In the genomic region with DNA sequence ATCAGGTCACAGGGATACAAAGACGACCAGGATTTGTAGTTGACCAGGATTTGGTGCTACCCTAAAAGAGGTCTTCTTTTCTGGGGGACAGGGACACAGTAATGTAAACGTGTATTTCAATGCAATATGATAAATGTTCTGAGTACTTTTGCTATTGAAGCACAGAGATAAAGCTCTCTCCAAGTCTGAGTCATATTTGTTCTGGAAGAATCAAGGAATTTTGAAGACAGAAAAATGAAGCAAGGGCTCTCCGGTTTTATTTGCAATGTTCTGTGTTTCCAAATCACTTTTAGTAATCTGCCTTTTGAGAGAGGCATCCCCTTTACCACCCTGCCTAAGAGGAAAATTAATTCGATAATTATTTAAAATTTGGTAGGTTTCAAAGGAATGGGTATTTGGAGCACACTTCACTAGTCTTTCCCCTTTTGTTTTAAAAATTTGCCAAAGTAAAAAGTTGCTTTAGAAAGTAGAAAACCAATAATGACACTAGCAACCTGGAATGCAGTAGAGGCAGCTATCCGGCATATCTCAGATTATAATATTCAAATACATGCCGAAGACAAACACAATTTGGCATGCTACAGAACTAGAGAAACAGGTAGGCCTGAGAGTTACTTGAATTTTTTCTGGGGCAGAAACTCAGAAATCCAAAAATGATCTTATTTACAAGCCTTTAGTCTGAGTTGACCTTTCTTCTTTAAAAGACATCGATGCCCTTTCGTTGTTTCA, we compare ENCODE assay signal across 12 cellular contexts.
DNase-seq lines count a peak whose midpoint lies in the region; ATAC-seq and TF ChIP-seq lines count a peak whose summit lies in the region.
"Had no signal": no experiment of that assay in that cellular context is flagged by ENCODE, and none has a peak within 500 bp of the region (broad histone marks: within the 10 kb centered on the region; RNA-seq: fewer than 3 reads in every experiment).

No MANE protein-coding gene starts in this region.

- H3K9me3 Mint-ChIP-seq in HFFc6: no peaks in the 10 kb centered on the region
- H3K9me3 Mint-ChIP-seq: CD4-positive, alpha-beta memory T cell had no signal

- TF ChIP-seq CTCF in HFFc6 (IDR thresholded peaks at IDR 0.05) (no peak), fibroblast of the aortic adventitia (IDR thresholded peaks at IDR 0.05; ENCODE audit: insufficient read depth, low read length) (no peak), suprapubic skin (IDR thresholded peaks at IDR 0.05) (no peak)

- H3K4me3 ChIP-seq in fibroblast of the aortic adventitia (ENCODE audit: low read depth, low read length) (peak overlapping the region; percentile 23), suprapubic skin (no peak overlapping the region)
- H3K4me3 ChIP-seq: breast epithelium, tibial nerve had no signal

- no peak for TF ChIP-seq EP300 in suprapubic skin (IDR thresholded peaks at IDR 0.05)

- no peaks in the 10 kb centered on the region for H3K36me3 ChIP-seq in suprapubic skin
- H3K36me3 ChIP-seq: breast epithelium, tibial nerve had no signal

- H3K27me3 Mint-ChIP-seq in HFFc6 (ENCODE audit: insufficient read depth): peaks cover 5% of the 10 kb centered on the region

- H3K27me3 ChIP-seq in suprapubic skin: no peaks in the 10 kb centered on the region
- H3K27me3 ChIP-seq: breast epithelium, tibial nerve had no signal

- peak overlapping the region; percentile 61; the same call in 1 of the 2 replicates for H3K4me3 Mint-ChIP-seq in HFFc6
- H3K4me3 Mint-ChIP-seq: CD4-positive, alpha-beta memory T cell had no signal

- no peak for TF ChIP-seq POLR2A in suprapubic skin (IDR thresholded peaks at IDR 0.05)

- peaks cover 11% of the 10 kb centered on the region for H3K4me1 ChIP-seq in suprapubic skin
- H3K4me1 ChIP-seq: breast epithelium had no signal

- peaks cover 33% of the 10 kb centered on the region for H3K4me1 Mint-ChIP-seq in HFFc6 (ENCODE audit: low read depth)

- ATAC-seq in GM21423 (IDR thresholded peaks at IDR 0.05; ENCODE audit: unreplicated experiment): no peak
- no peak for ATAC-seq in GM21515 (IDR thresholded peaks at IDR 0.05; ENCODE audit: unreplicated experiment)

- H3K27ac Mint-ChIP-seq in HFFc6: peak overlapping the region; percentile 28; the same call in 1 of the 2 replicates
- H3K27ac Mint-ChIP-seq: CD4-positive, alpha-beta memory T cell had no signal

- no peaks in the 10 kb centered on the region for H3K9me3 ChIP-seq in suprapubic skin
- H3K9me3 ChIP-seq: breast epithelium, tibial nerve had no signal

- H3K36me3 Mint-ChIP-seq in HFFc6 (ENCODE audit: low read depth): no peaks in the 10 kb centered on the region
- H3K36me3 Mint-ChIP-seq: CD4-positive, alpha-beta memory T cell had no signal

- DNase-seq in HFFc6 (peak; percentile 31), amniotic epithelial cell (ENCODE audit: low read depth) (peak; percentile 79), fibroblast of the aortic adventitia (ENCODE audit: low read depth) (peak; percentile 76), suprapubic skin (ENCODE audit: low spot score in 2 of 2) (no peak), kidney glomerular epithelial cell (lab: John Stamatoyannopoulos, UW) (no peak), GDM1 (lab: John Stamatoyannopoulos, UW) (no peak)
- DNase-seq: GF-D8 had no signal

- peak overlapping the region; percentile 18 for H3K27ac ChIP-seq in suprapubic skin

- WGBS in suprapubic skin: 58% methylated on average over 8 of the region's 8 CpGs

Comparison
In these comparisons a context has a peak if more than half of its experiments do, and no peak if none do; other contexts are left out.
1. DNase-seq: peak in HFFc6 (single experiment), amniotic epithelial cell (single experiment) and fibroblast of the aortic adventitia (single experiment); none in suprapubic skin (0 of 2), kidney glomerular epithelial cell (single experiment) and GDM1 (single experiment).